In the genomic region with DNA sequence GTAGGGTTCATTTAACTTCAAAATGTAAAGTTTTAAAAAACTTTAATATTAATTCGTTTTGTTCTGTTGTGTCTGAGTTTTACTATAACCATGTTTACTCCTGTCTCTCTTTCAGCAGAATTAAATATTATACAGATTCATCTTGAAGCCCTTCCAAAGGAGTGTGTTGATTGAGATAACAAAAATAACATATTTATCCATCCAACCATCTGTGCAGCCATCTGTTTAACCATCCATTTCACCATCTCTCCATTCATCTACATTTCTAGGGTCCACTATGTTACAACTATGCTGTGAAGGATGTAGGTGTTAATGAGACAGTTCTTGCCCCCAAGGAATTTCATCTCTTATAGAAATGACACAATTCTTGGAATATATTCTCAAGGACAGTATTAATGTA, we compare ENCODE assay signal across 25 cellular contexts.
"Had no signal": no experiment of that assay in that cellular context is flagged by ENCODE, and none has a peak within 500 bp of the region (broad histone marks: within the 10 kb centered on the region; RNA-seq: fewer than 3 reads in every experiment).

No MANE protein-coding gene starts in this region.

- ATAC-seq: activated naive CD4-positive, alpha-beta T cell treated with anti-CD3 and anti-CD28 coated beads, Interleukin-2, amount 50 U/mL, for 72 hours; activated naive CD8-positive, alpha-beta T cell treated with anti-CD3 and anti-CD28 coated beads, Interleukin-2, amount 50 U/mL, for 24 hours; activated T-cell treated with anti-CD3 and anti-CD28 coated beads, Interleukin-2, amount 50 U/mL, for 4 hours; body of pancreas; WTC11 had no signal

- H3K27ac ChIP-seq: ascending aorta, body of pancreas, Peyer's patch, RWPE1, SJSA1 had no signal

- DNase-seq: activated CD4-positive, alpha-beta T cell treated with anti-CD3 and anti-CD28 coated beads for 48 hours; activated CD4-positive, alpha-beta T cell treated with anti-CD3 and anti-CD28 coated beads, Interleukin-2, amount 50 U/mL, for 48 hours; activated CD4-positive, CD25-positive, alpha-beta regulatory T cell treated with anti-CD3 and anti-CD28 coated beads, Interleukin-2, amount 50 U/mL, for 72 hours; activated CD8-positive, alpha-beta memory T cell treated with anti-CD3 and anti-CD28 coated beads for 24 hours; activated effector memory CD4-positive, alpha-beta T cell treated with anti-CD3 and anti-CD28 coated beads, Interleukin-2, amount 50 U/mL, for 16 hours; activated naive CD4-positive, alpha-beta T cell treated with Interleukin-2 at 50 U/mL for 16 hours; activated naive CD8-positive, alpha-beta T cell treated with anti-CD3 and anti-CD28 coated beads, Interleukin-2, amount 50 U/mL, for 24 hours; activated T-cell treated with anti-CD3 and anti-CD28 coated beads, Interleukin-2, amount 50 U/mL, for 4 hours; amniotic stem cell; body of pancreas; central memory CD4-positive, alpha-beta T cell; Karpas-422; MM.1S; NCI-H1105; NCI-H1436; NCI-H1930; NCI-H345; NCI-H526; Peyer's patch; Right ventricle myocardium superior had no signal
